24 cellular contexts compared by ENCODE assay signal in genomic region chr13:77523834-77524728, GRCh38. TPM values are rescaled to one million over a fixed set of nuclear protein-coding genes. Genes with fewer than 3 reads are reported as not detected.
DNase-seq lines count a peak whose midpoint lies in the region; ATAC-seq, FAIRE-seq and TF ChIP-seq lines count a peak whose summit lies in the region.
"Had no signal": no experiment of that assay in that cellular context is flagged by ENCODE, and none has a peak within 500 bp of the region (broad histone marks: within the 10 kb centered on the region; RNA-seq: fewer than 3 reads in every experiment).

No MANE protein-coding gene starts in this region.

- no peak overlapping the region for H3K4ac ChIP-seq in trophoblast cell (ENCODE audit: low read depth, low read length)

- no peak overlapping the region for H3K14ac ChIP-seq in trophoblast cell (ENCODE audit: low read length)

- no peak overlapping the region for H2AFZ ChIP-seq in GM12878 (ENCODE audit: control insufficient read depth, low read depth, low read length)
- no peak overlapping the region for H2AFZ ChIP-seq in trophoblast cell (ENCODE audit: insufficient read depth, low read length, poor library complexity)
- H2AFZ ChIP-seq in OCI-LY7 (ENCODE audit: low read length), result no peak overlapping the region

- no peak overlapping the region for H3K4me3 ChIP-seq in GM12878
- peak overlapping the region; percentile 12 for H3K4me3 ChIP-seq in trophoblast cell (ENCODE audit: low read depth, low read length)
- no peak overlapping the region for H3K4me3 ChIP-seq in small intestine (ENCODE audit: low read depth in 1 of 2, low read length in 2 of 2)
- H3K4me3 ChIP-seq in OCI-LY7 (ENCODE audit: low read depth, low read length, poor library complexity, severe bottlenecking), result no peak overlapping the region
- H3K4me3 ChIP-seq: Peyer's patch, SJSA1, tibial nerve had no signal

- H4K20me1 ChIP-seq in GM12878 (ENCODE audit: control insufficient read depth, insufficient read depth), result no peaks in the 10 kb centered on the region
- no peaks in the 10 kb centered on the region for H4K20me1 ChIP-seq in OCI-LY7 (ENCODE audit: insufficient read depth, low read length)

- H3K79me2 ChIP-seq in GM12878 (ENCODE audit: control insufficient read depth, insufficient read depth, low read length), result no peaks in the 10 kb centered on the region
- H3K79me2 ChIP-seq in trophoblast cell (ENCODE audit: control insufficient read depth, insufficient read depth, low read length, poor library complexity), result no peaks in the 10 kb centered on the region
- no peaks in the 10 kb centered on the region for H3K79me2 ChIP-seq in OCI-LY7 (ENCODE audit: insufficient read depth, low read depth, low read length)

- H3K36me3 ChIP-seq in GM12878 (ENCODE audit: control insufficient read depth in 2 of 2, insufficient read depth in 2 of 2, low read length in 1 of 2) (no peaks in the 10 kb centered on the region), trophoblast cell (ENCODE audit: control insufficient read depth in 1 of 2, insufficient read depth in 2 of 2, low read length in 2 of 2) (no peaks in the 10 kb centered on the region), small intestine (ENCODE audit: control insufficient read depth in 2 of 2, insufficient read depth in 2 of 2, low read length in 2 of 2) (no peaks in the 10 kb centered on the region), OCI-LY7 (ENCODE audit: insufficient read depth, low read length) (no peaks in the 10 kb centered on the region)
- H3K36me3 ChIP-seq: Peyer's patch, SJSA1, tibial nerve had no signal

- no peak overlapping the region for H4K12ac ChIP-seq in trophoblast cell (ENCODE audit: low read depth, low read length)

- CTCF ChIA-PET in GM12878 (lab: Yijun Ruan, JAX), result interaction anchor here (1.1 kb wide), 1 partner anchor 12 kb away, joined by 4 read pairs; no protein-coding TSS in a partner anchor
- CTCF ChIA-PET in OCI-LY7 (lab: Charles Lee; ENCODE audit: unreplicated experiment), result no interaction called here

- ATAC-seq in GM19455 (IDR thresholded peaks at IDR 0.05; ENCODE audit: unreplicated experiment) (peak; percentile 37), HG02870 (IDR thresholded peaks at IDR 0.05; ENCODE audit: unreplicated experiment) (peak; percentile 37), GM12878 (peak; percentile 21)
- ATAC-seq: left ventricle myocardium superior had no signal

- H2BK12ac ChIP-seq in trophoblast cell (ENCODE audit: low read length), result no peak overlapping the region

- WGBS in GM12878 (ENCODE audit: insufficient coverage, insufficient replicate concordance, low lambda C conversion rate, missing lambda C conversion rate), result 79% methylated on average over 3 of the region's 3 CpGs
- no CpG with 5 or more reads among the region's 3 CpGs for WGBS in trophoblast cell (ENCODE audit: extremely low coverage, insufficient coverage, insufficient read length)
- 72 to 88% (median 73%) methylated on average over 3 of the region's 3 CpGs for WGBS in small intestine, 3 donors

- no peak overlapping the region for H2BK5ac ChIP-seq in trophoblast cell (ENCODE audit: low read depth, low read length, poor library complexity)

- H3K27ac ChIP-seq in GM12878 (ENCODE audit: control insufficient read depth, insufficient read depth) (no peak overlapping the region), trophoblast cell (ENCODE audit: low read depth, low read length) (no peak overlapping the region), small intestine (ENCODE audit: low read depth in 1 of 2, low read length in 1 of 2) (no peak overlapping the region), OCI-LY7 (ENCODE audit: low read depth, low read length, poor library complexity, severe bottlenecking) (no peak overlapping the region)
- H3K27ac ChIP-seq: Peyer's patch, SJSA1, tibial nerve had no signal

- no peak overlapping the region for H3K23ac ChIP-seq in trophoblast cell (ENCODE audit: low read length)

- intact Hi-C loops in GM12878 (cut with micrococcal nuclease; ENCODE audit: unreplicated experiment) (no loop called here), OCI-LY7 (cut with micrococcal nuclease; ENCODE audit: unreplicated experiment) (no loop called here)

- H3K9me2 ChIP-seq in OCI-LY7 (ENCODE audit: insufficient read depth, low read length), result no peaks in the 10 kb centered on the region

- H3K9ac ChIP-seq in GM12878 (ENCODE audit: control insufficient read depth, insufficient read depth, low read length), result no peak overlapping the region
- H3K9ac ChIP-seq in trophoblast cell (ENCODE audit: low read length), result no peak overlapping the region

- no peak overlapping the region for H4K91ac ChIP-seq in trophoblast cell (ENCODE audit: low read depth, low read length)

- no peak overlapping the region for H3K18ac ChIP-seq in trophoblast cell (ENCODE audit: low read length)

- H3K4me1 ChIP-seq in GM12878 (ENCODE audit: control insufficient read depth, insufficient read depth, low read length) (0 out of 2 replicates have a peak, but pooled peaks cover 7% of the 10 kb centered on the region), trophoblast cell (ENCODE audit: control insufficient read depth in 1 of 2, insufficient read depth in 2 of 2, low read length in 2 of 2) (peaks cover 0 to 3% of the 10 kb centered on the region in 2 experiments), small intestine (ENCODE audit: control insufficient read depth in 2 of 2, insufficient read depth in 1 of 2, low read depth in 1 of 2, low read length in 1 of 2) (no peaks in the 10 kb centered on the region), OCI-LY7 (ENCODE audit: insufficient read depth, low read length, poor library complexity, severe bottlenecking) (no peaks in the 10 kb centered on the region)
- H3K4me1 ChIP-seq: Peyer's patch, SJSA1, tibial nerve had no signal

- H4K8ac ChIP-seq in trophoblast cell (ENCODE audit: low read depth, low read length), result no peak overlapping the region

- no peak overlapping the region for H2BK120ac ChIP-seq in trophoblast cell (ENCODE audit: insufficient read depth, low read length, poor library complexity)

- RAD21 ChIA-PET in GM12878 (lab: Charles Lee; ENCODE audit: unreplicated experiment), result no interaction called here

- no peak overlapping the region for H2AK5ac ChIP-seq in trophoblast cell (ENCODE audit: low read length)

- peaks cover 1% of the 10 kb centered on the region; the same call in 1 of the 3 replicates for H3K9me3 ChIP-seq in GM12878 (replicated peaks; ENCODE audit: control insufficient read depth, insufficient read depth, low read length)
- H3K9me3 ChIP-seq in trophoblast cell (ENCODE audit: insufficient read depth, low read depth, low read length), result no peaks in the 10 kb centered on the region
- H3K9me3 ChIP-seq in small intestine (ENCODE audit: control insufficient read depth, low read depth), result no peaks in the 10 kb centered on the region
- H3K9me3 ChIP-seq in OCI-LY7 (ENCODE audit: low read length), result no peaks in the 10 kb centered on the region
- H3K9me3 ChIP-seq: Peyer's patch, SJSA1, tibial nerve had no signal

- BruUV-seq in GM12878 (replicated peaks; lab: Mats Ljungman, UMichigan) (no TSS peak), OCI-LY7 (replicated peaks; lab: Mats Ljungman, UMichigan) (no TSS peak)

- no peak for TF ChIP-seq RAD21 in GM12878 (IDR thresholded peaks at IDR 0.05; ENCODE audit: insufficient read depth, low read depth, low read length)

- POLR2A ChIA-PET in GM12878 (lab: Charles Lee), result no interaction called here
- POLR2A ChIA-PET in OCI-LY7 (lab: Charles Lee), result interaction anchor here (0.5 kb wide), 1 partner anchor 35 kb away, joined by 3 read pairs; no protein-coding TSS in a partner anchor

- H3K4me2 ChIP-seq in GM12878 (ENCODE audit: control insufficient read depth, insufficient read depth) (no peak overlapping the region), trophoblast cell (ENCODE audit: low read length) (no peak overlapping the region), OCI-LY7 (ENCODE audit: low read length) (no peak overlapping the region)

- in situ Hi-C loops in GM12878 (cut with MboI), result no loop called here

- no peak for FAIRE-seq in GM12878 (lab: Jason Lieb, UNC)
- no peak for FAIRE-seq in small intestine (lab: Jason Lieb, UNC)

- H3K27me3 ChIP-seq in GM12878 (replicated peaks in 1 of 2; ENCODE audit: control insufficient read depth in 2 of 2, insufficient read depth in 2 of 2, low read length in 1 of 2) (no peaks in the 10 kb centered on the region), trophoblast cell (ENCODE audit: insufficient read depth, low read length) (no peaks in the 10 kb centered on the region), small intestine (ENCODE audit: control insufficient read depth in 2 of 2, insufficient read depth in 2 of 2, low read length in 2 of 2) (no peaks in the 10 kb centered on the region)
- H3K27me3 ChIP-seq: Peyer's patch, SJSA1, tibial nerve had no signal

- DNase-seq in GM12878 (ENCODE audit: low read depth, low spot score), result no peak
- peak in 1 of 2 donors; percentile 39 for DNase-seq in trophoblast cell
- DNase-seq in GDM1 (lab: John Stamatoyannopoulos, UW), result no peak
- DNase-seq in small intestine, result no peak
- no peak for DNase-seq in OCI-LY7 (ENCODE audit: low spot score)
- DNase-seq: activated CD4-positive, alpha-beta T cell treated with anti-CD3 and anti-CD28 coated beads, Interleukin-2, amount 10 ng/mL, durations not matched to agents 7 days and 5 days; activated gamma-delta T cell treated with Interleukin-2 at 50 U/mL for 16 hours; AML-193; amygdala; central memory CD4-positive, alpha-beta T cell; DND-41; effector CD4-positive, alpha-beta T cell; KBM-7; left ventricle myocardium superior; NCI-H2227 treated with DMSO at 0.1 percent for 48 hours; Peyer's patch; stimulated activated CD4-positive, alpha-beta T cell treated with anti-CD3 and anti-CD28 coated beads, Interleukin-2, amount 100 ng/mL, for 24 hours; stimulated activated naive CD4-positive, alpha-beta T cell had no signal

- TF ChIP-seq POLR2A in GM12878 (IDR thresholded peaks at IDR 0.05; ENCODE audit: low read depth, low read length), result no peak

- TF ChIP-seq CTCF in GM12878 (IDR thresholded peaks at IDR 0.05 in 2 of 3, conservative IDR thresholded peaks at IDR 0.05 in 1 of 3; ENCODE audit: control insufficient read depth in 2 of 3, extremely low read depth in 1 of 3, insufficient read depth in 1 of 3, low read depth in 3 of 3, low read length in 3 of 3), result no peak
- no peak for TF ChIP-seq CTCF in OCI-LY7 (conservative IDR thresholded peaks at IDR 0.05; ENCODE audit: low read length)

- no peak for TF ChIP-seq EP300 in GM12878 (IDR thresholded peaks at IDR 0.05; ENCODE audit: borderline replicate concordance in 1 of 2, control insufficient read depth in 1 of 2, low read depth in 2 of 2, low read length in 2 of 2)

- H3K79me1 ChIP-seq in trophoblast cell (ENCODE audit: low read length), result no peaks in the 10 kb centered on the region

- SMC1A ChIA-PET in GM12878 (lab: Charles Lee; ENCODE audit: uncharacterized antibody, unreplicated experiment), result interaction anchor here (1.0 to 2.5 kb wide), 2 partner anchors 8 to 10 kb away, joined by 3 to 8 read pairs; no protein-coding TSS in a partner anchor

RNA-seq across cellular contexts. Expression of gene SCEL, which starts 11.4 kb away (rescaled TPM):
- total RNA-seq in GM12878 (2013; cell fraction: nucleolus; rRNA removed), result not detected in 2 replicates
- total RNA-seq in GM12878 (2014; rRNA removed) (0.27 TPM in 1 of 2 replicates, not detected in the other), GM12878 (2014; rRNA removed; fragmentation: Illumina TruSeq; extraction: Trizol) (0.27 and 0.28 TPM in 2 replicates), GM12878 (2021) (0.16 and 0.23 TPM in 2 replicates), OCI-LY7 (2022) (not detected in 2 replicates)
- not detected for polyA plus RNA-seq in GM12878 (2011; ENCODE audit: low read depth)
- polyA plus RNA-seq in GM12878 (2011; rRNA removed) (0.68 and 1.1 TPM in 2 replicates), GM12878 (2014; fragmentation: Illumina TruSeq; extraction: Trizol) (0.16 and 0.40 TPM in 2 replicates), GM12878 (2014; fragmentation: Nextera tagmentation; extraction: Ambion mirVana) (under 1 TPM; 0.15 to 0.16 TPM), GM12878 (2014; rRNA removed) (0.09 TPM in 1 of 2 replicates, not detected in the other), GM12878 (2016; fragmentation: Nextera tagmentation; extraction: Ambion mirVana) (under 1 TPM; 0.13 to 0.34 TPM), small intestine (under 1 TPM in 2 of 3 donors, not detected in 1; 0.13 to 0.27 TPM)
- polyA plus RNA-seq in GM12878 (2011; cell fraction: cytosol; rRNA removed), result 0.25 and 0.33 TPM in 2 replicates
- polyA plus RNA-seq in GM12878 (2011; cell fraction: nucleus; rRNA removed), result 0.90 and 1.0 TPM in 2 replicates
- polyA plus RNA-seq in GM12878 (2012), result not detected in 2 replicates
- polyA minus RNA-seq in GM12878 (2011; rRNA and poly(A)+ RNA removed), result 0.41 and 0.73 TPM in 2 replicates
- polyA minus RNA-seq in GM12878 (2011; cell fraction: cytosol; rRNA and poly(A)+ RNA removed), result 1.1 TPM in 1 of 2 replicates, not detected in the other
- 0.24 and 0.48 TPM in 2 replicates for polyA minus RNA-seq in GM12878 (2011; cell fraction: nucleus; rRNA and poly(A)+ RNA removed)
- 0.21 TPM in 2 replicates for polyA plus RNA-seq in trophoblast cell (2013)
- total RNA-seq in OCI-LY7 (2014; rRNA removed; shearing (Covaris generic)), result not detected in 2 replicates
- total RNA-seq: activated CD4-positive, alpha-beta T cell treated with anti-CD3 and anti-CD28 coated beads, Interleukin-2, amount 10 ng/mL, durations not matched to agents 7 days and 5 days; fibroblast of lung; left ventricle myocardium superior; Peyer's patch; progenitor cell of endocrine pancreas; SJSA1; tibial nerve had no signal
- polyA plus RNA-seq: fibroblast of lung had no signal
